8 cellular contexts compared by ENCODE assay signal in the genomic region with DNA sequence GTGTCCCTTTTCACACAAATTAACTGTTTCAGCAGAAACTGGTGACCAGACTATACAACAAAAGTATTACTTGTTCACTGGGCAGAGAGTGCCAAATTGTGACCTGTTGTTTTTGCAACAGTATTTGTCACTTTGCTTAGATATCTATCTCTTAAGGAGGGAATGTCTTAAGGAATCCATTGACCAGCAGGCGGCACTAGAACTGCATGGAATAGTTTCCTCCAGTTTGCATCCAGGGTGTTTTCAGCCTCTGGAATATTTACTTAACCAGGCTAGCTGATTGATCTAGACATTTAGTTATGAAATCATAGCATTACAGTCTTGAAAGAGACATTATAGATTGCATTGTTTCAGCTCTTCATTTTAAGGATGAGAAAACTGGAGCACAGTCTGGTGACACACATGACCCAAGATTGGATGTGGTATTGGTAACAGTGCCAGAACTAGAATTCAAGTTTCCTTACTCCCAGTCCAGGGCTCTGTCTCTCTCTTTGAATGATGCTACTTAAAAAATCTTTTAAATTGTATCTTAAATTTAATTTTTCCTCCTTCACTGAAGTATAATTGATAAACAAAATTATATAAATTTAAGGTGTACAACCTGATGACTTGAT. TPM values are rescaled to one million over a fixed set of nuclear protein-coding genes. Genes with fewer than 3 reads are reported as not detected.
DNase-seq lines count a peak whose midpoint lies in the region; ATAC-seq, FAIRE-seq and TF ChIP-seq lines count a peak whose summit lies in the region.

No MANE protein-coding gene starts in this region.

- H3K4me3 Mint-ChIP-seq in GM23338, result no peak overlapping the region

- H3K9me3 Mint-ChIP-seq in GM23338, result peaks cover 28% of the 10 kb centered on the region

- H3K9me1 ChIP-seq in endothelial cell of umbilical vein (replicated peaks; ENCODE audit: control insufficient read depth, extremely low read depth, insufficient read depth, low read length), result no peaks in the 10 kb centered on the region

- H3K4me2 ChIP-seq in GM23338, result no peak overlapping the region
- H3K4me2 ChIP-seq in OCI-LY7 (ENCODE audit: low read length), result no peak overlapping the region
- H3K4me2 ChIP-seq in endothelial cell of umbilical vein (ENCODE audit: insufficient read depth, low read length), result no peak overlapping the region

- H3K27ac ChIP-seq in GM23338 (ENCODE audit: low read depth), result no peak overlapping the region
- H3K27ac ChIP-seq in OCI-LY7 (ENCODE audit: low read depth, low read length, poor library complexity, severe bottlenecking), result no peak overlapping the region
- H3K27ac ChIP-seq in endothelial cell of umbilical vein (ENCODE audit: insufficient read depth, low read depth, low read length), result no peak overlapping the region

- peak; percentile 71 for ATAC-seq in GM23338
- ATAC-seq in mucosa of descending colon, result peak; percentile 51

- DNase-seq in COR-L47 (lab: John Stamatoyannopoulos, UW) (peak; percentile 1), GM23338 (ENCODE audit: low spot score) (peak; percentile 90), OCI-LY7 (ENCODE audit: low spot score) (peak; percentile 24), endothelial cell of umbilical vein (ENCODE audit: low read depth, low spot score) (peak; percentile 57), mucosa of descending colon (peak in 2 of 3 donors; percentile 27 to 80), activated gamma-delta T cell treated with Interleukin-2 at 50 U/mL for 16 hours (no peak)
- no peak for DNase-seq in activated effector memory CD4-positive, alpha-beta T cell treated with Interleukin-2 at 50 U/mL for 16 hours
- no peak for DNase-seq in activated naive CD4-positive, alpha-beta T cell (lab: John Stamatoyannopoulos, UW)

- no peaks in the 10 kb centered on the region for H3F3A ChIP-seq in GM23338 (replicated peaks; ENCODE audit: low read depth)

- H3K36me3 ChIP-seq in GM23338 (ENCODE audit: insufficient read depth), result no peaks in the 10 kb centered on the region
- no peaks in the 10 kb centered on the region for H3K36me3 ChIP-seq in OCI-LY7 (ENCODE audit: insufficient read depth, low read length)
- H3K36me3 ChIP-seq in endothelial cell of umbilical vein (ENCODE audit: control insufficient read depth in 2 of 2, extremely low read depth in 1 of 2, insufficient read depth in 2 of 2, low read length in 2 of 2), result no peaks in the 10 kb centered on the region
- no peaks in the 10 kb centered on the region for H3K36me3 ChIP-seq in mucosa of descending colon (ENCODE audit: low read depth)

- H3K4me3 ChIP-seq in GM23338, result no peak overlapping the region
- no peak overlapping the region for H3K4me3 ChIP-seq in OCI-LY7 (ENCODE audit: low read depth, low read length, poor library complexity, severe bottlenecking)
- no peak overlapping the region for H3K4me3 ChIP-seq in endothelial cell of umbilical vein (replicated peaks in 1 of 3; ENCODE audit: insufficient read depth in 1 of 3, low read depth in 1 of 3, low read length in 3 of 3)
- H3K4me3 ChIP-seq in mucosa of descending colon, result no peak overlapping the region

- H3K27me3 ChIP-seq in GM23338 (ENCODE audit: insufficient read depth), result no peaks in the 10 kb centered on the region; the same call in 1 of the 2 replicates
- H3K27me3 ChIP-seq in endothelial cell of umbilical vein (ENCODE audit: control insufficient read depth in 2 of 2, insufficient read depth in 2 of 2, low read length in 2 of 2), result no peaks in the 10 kb centered on the region

- H3K36me3 Mint-ChIP-seq in GM23338 (ENCODE audit: low read depth), result peaks cover 13% of the 10 kb centered on the region

- no TSS peak for BruUV-seq in OCI-LY7 (replicated peaks; lab: Mats Ljungman, UMichigan)
- BruUV-seq in endothelial cell of umbilical vein (replicated peaks; lab: Mats Ljungman, UMichigan), result no TSS peak

- POLR2A ChIA-PET in OCI-LY7 (lab: Charles Lee), result no interaction called here
- POLR2A ChIA-PET in endothelial cell of umbilical vein (lab: Charles Lee), result no interaction called here

- CTCF ChIA-PET in OCI-LY7 (lab: Charles Lee; ENCODE audit: unreplicated experiment), result no interaction called here
- CTCF ChIA-PET in endothelial cell of umbilical vein (lab: Charles Lee), result interaction anchor here (0.6 to 3.5 kb wide), 9 partner anchors 9 to 317 kb away, joined by 3 to 56 read pairs (median 4); a partner anchor contains a TSS

- no peak for TF ChIP-seq POLR2A in endothelial cell of umbilical vein (IDR thresholded peaks at IDR 0.05; ENCODE audit: low read depth, low read length)

- H3K79me2 ChIP-seq in GM23338 (replicated peaks; ENCODE audit: insufficient read depth), result no peaks in the 10 kb centered on the region
- H3K79me2 ChIP-seq in OCI-LY7 (ENCODE audit: insufficient read depth, low read depth, low read length), result no peaks in the 10 kb centered on the region
- no peaks in the 10 kb centered on the region for H3K79me2 ChIP-seq in endothelial cell of umbilical vein (ENCODE audit: control insufficient read depth, insufficient read depth, low read length)

- H3K4me1 Mint-ChIP-seq in GM23338, result no peaks in the 10 kb centered on the region

- no peaks in the 10 kb centered on the region for H3K9me3 ChIP-seq in OCI-LY7 (ENCODE audit: low read length)
- no peaks in the 10 kb centered on the region for H3K9me3 ChIP-seq in endothelial cell of umbilical vein (replicated peaks; ENCODE audit: control insufficient read depth, insufficient read depth, low read length)
- peaks cover under 1% of the 10 kb centered on the region for H3K9me3 ChIP-seq in mucosa of descending colon

- intact Hi-C loops in OCI-LY7 (cut with micrococcal nuclease; ENCODE audit: unreplicated experiment), result loop anchor here (2.0 kb wide), 1 partner anchor 43 kb away; no protein-coding TSS in a partner anchor
- intact Hi-C loops in endothelial cell of umbilical vein (cut with micrococcal nuclease), result loop anchor here (1.0 kb wide), 4 partner anchors 43 to 316 kb away; no protein-coding TSS in a partner anchor
- intact Hi-C loops in mucosa of descending colon (cut with DNase I, micrococcal nuclease), result no loop called here

- peak; percentile 77 for FAIRE-seq in endothelial cell of umbilical vein (lab: Jason Lieb, UNC)

- H3K4me1 ChIP-seq in GM23338 (ENCODE audit: insufficient read depth) (no peaks in the 10 kb centered on the region), OCI-LY7 (ENCODE audit: insufficient read depth, low read length, poor library complexity, severe bottlenecking) (no peaks in the 10 kb centered on the region), endothelial cell of umbilical vein (ENCODE audit: control insufficient read depth, extremely low read depth, insufficient read depth, low read length) (no peaks in the 10 kb centered on the region), mucosa of descending colon (ENCODE audit: low read depth) (no peaks in the 10 kb centered on the region)

- no peaks in the 10 kb centered on the region for H3K27me3 Mint-ChIP-seq in GM23338 (ENCODE audit: insufficient read depth, low read depth, poor library complexity)

- no peak overlapping the region for H3K27ac Mint-ChIP-seq in GM23338

- no peak overlapping the region for H3K9ac ChIP-seq in endothelial cell of umbilical vein (replicated peaks; ENCODE audit: extremely low read depth, insufficient read depth, low read length)

- H4K20me1 ChIP-seq in GM23338 (replicated peaks; ENCODE audit: insufficient read depth), result no peaks in the 10 kb centered on the region
- no peaks in the 10 kb centered on the region for H4K20me1 ChIP-seq in OCI-LY7 (ENCODE audit: insufficient read depth, low read length)
- no peaks in the 10 kb centered on the region for H4K20me1 ChIP-seq in endothelial cell of umbilical vein (replicated peaks; ENCODE audit: control insufficient read depth, extremely low read depth, insufficient read depth, low read length)

- H3K9me2 ChIP-seq in GM23338 (ENCODE audit: insufficient read depth), result no peaks in the 10 kb centered on the region
- H3K9me2 ChIP-seq in OCI-LY7 (ENCODE audit: insufficient read depth, low read length), result no peaks in the 10 kb centered on the region

- H2AFZ ChIP-seq in GM23338, result no peak overlapping the region
- no peak overlapping the region for H2AFZ ChIP-seq in OCI-LY7 (ENCODE audit: low read length)
- H2AFZ ChIP-seq in endothelial cell of umbilical vein (ENCODE audit: low read depth, low read length), result no peak overlapping the region

- TF ChIP-seq CTCF in GM23338 (conservative IDR thresholded peaks at IDR 0.05; ENCODE audit: low read depth in 2 of 2) (peak; percentile 86 to 89), OCI-LY7 (conservative IDR thresholded peaks at IDR 0.05; ENCODE audit: low read length) (peak; percentile 79), endothelial cell of umbilical vein (IDR thresholded peaks at IDR 0.05; ENCODE audit: extremely low read depth in 1 of 2, insufficient read depth in 1 of 2, low read depth in 1 of 2, low read length in 2 of 2) (peak; percentile 63 to 65), mucosa of descending colon (IDR thresholded peaks at IDR 0.05) (peak; percentile 40)

- dilution Hi-C loops in endothelial cell of umbilical vein (cut with MboI; ENCODE audit: extremely low pct_ligation_motif_present, low sequenced_read_pairs), result no loop called here

RNA-seq across cellular contexts. Expression of a gene that starts 16.9 kb away (rescaled TPM):
- not detected in 2 replicates for total RNA-seq in GM23338 (2014; rRNA removed; shearing (Covaris generic))
- not detected in 2 replicates for polyA plus RNA-seq in GM23338 (2016; fragmentation: Nextera tagmentation; extraction: Ambion mirVana)
- total RNA-seq in OCI-LY7 (2014; rRNA removed; shearing (Covaris generic)), result not detected in 2 replicates
- total RNA-seq in OCI-LY7 (2022), result not detected in 2 replicates
- not detected in 2 replicates for total RNA-seq in endothelial cell of umbilical vein
- not detected in 2 replicates for polyA plus RNA-seq in endothelial cell of umbilical vein
- not detected in 2 replicates for polyA plus RNA-seq in endothelial cell of umbilical vein (2011; cell fraction: cytosol; rRNA removed)
- not detected in 2 replicates for polyA plus RNA-seq in endothelial cell of umbilical vein (2011; cell fraction: nucleus; rRNA removed)
- not detected in 2 replicates for polyA plus RNA-seq in endothelial cell of umbilical vein (2012)
- polyA minus RNA-seq in endothelial cell of umbilical vein, result not detected in 2 replicates
- polyA minus RNA-seq in endothelial cell of umbilical vein (2011; cell fraction: cytosol; rRNA and poly(A)+ RNA removed), result not detected
- not detected in 2 replicates for polyA minus RNA-seq in endothelial cell of umbilical vein (2011; cell fraction: nucleus; rRNA and poly(A)+ RNA removed)
- total RNA-seq in mucosa of descending colon, result not detected

RNA-seq across cellular contexts. Expression of a gene that starts 26.8 kb away (rescaled TPM):
- 0.19 and 0.38 TPM in 2 replicates for total RNA-seq in GM23338 (2014; rRNA removed; shearing (Covaris generic))
- polyA plus RNA-seq in GM23338 (2016; fragmentation: Nextera tagmentation; extraction: Ambion mirVana), result 0.33 and 0.42 TPM in 2 replicates
- not detected in 2 replicates for total RNA-seq in OCI-LY7 (2014; rRNA removed; shearing (Covaris generic))
- total RNA-seq in OCI-LY7 (2022), result not detected in 2 replicates
- not detected in 2 replicates for total RNA-seq in endothelial cell of umbilical vein
- polyA plus RNA-seq in endothelial cell of umbilical vein, result not detected in 2 replicates
- polyA plus RNA-seq in endothelial cell of umbilical vein (2011; cell fraction: cytosol; rRNA removed), result not detected in 2 replicates
- polyA plus RNA-seq in endothelial cell of umbilical vein (2011; cell fraction: nucleus; rRNA removed), result 0.03 and 0.04 TPM in 2 replicates
- polyA plus RNA-seq in endothelial cell of umbilical vein (2012), result not detected in 2 replicates
- not detected in 2 replicates for polyA minus RNA-seq in endothelial cell of umbilical vein
- polyA minus RNA-seq in endothelial cell of umbilical vein (2011; cell fraction: cytosol; rRNA and poly(A)+ RNA removed), result not detected
- polyA minus RNA-seq in endothelial cell of umbilical vein (2011; cell fraction: nucleus; rRNA and poly(A)+ RNA removed), result not detected in 2 replicates
- under 1 TPM in 2 of 3 donors, not detected in 1; 0.05 to 0.09 TPM for total RNA-seq in mucosa of descending colon

RNA-seq across cellular contexts. Expression of a gene that starts 53.2 kb away (rescaled TPM):
- total RNA-seq in GM23338 (2014; rRNA removed; shearing (Covaris generic)), result not detected in 2 replicates
- polyA plus RNA-seq in GM23338 (2016; fragmentation: Nextera tagmentation; extraction: Ambion mirVana) (not detected in 2 replicates), endothelial cell of umbilical vein (not detected in 2 replicates)
- total RNA-seq in OCI-LY7 (2014; rRNA removed; shearing (Covaris generic)), result not detected in 2 replicates
- total RNA-seq in OCI-LY7 (2022) (not detected in 2 replicates), endothelial cell of umbilical vein (not detected in 2 replicates), mucosa of descending colon (not detected)
- not detected in 2 replicates for polyA plus RNA-seq in endothelial cell of umbilical vein (2011; cell fraction: cytosol; rRNA removed)
- not detected in 2 replicates for polyA plus RNA-seq in endothelial cell of umbilical vein (2011; cell fraction: nucleus; rRNA removed)
- not detected in 2 replicates for polyA plus RNA-seq in endothelial cell of umbilical vein (2012)
- polyA minus RNA-seq in endothelial cell of umbilical vein, result not detected in 2 replicates
- polyA minus RNA-seq in endothelial cell of umbilical vein (2011; cell fraction: cytosol; rRNA and poly(A)+ RNA removed), result not detected
- polyA minus RNA-seq in endothelial cell of umbilical vein (2011; cell fraction: nucleus; rRNA and poly(A)+ RNA removed), result not detected in 2 replicates

Comparison
In these comparisons a context has a peak if more than half of its experiments do, and no peak if none do; other contexts are left out.
1. DNase-seq: peak in COR-L47 (single experiment), GM23338 (single experiment), OCI-LY7 (single experiment), endothelial cell of umbilical vein (single experiment) and mucosa of descending colon (2 of 3); none in activated effector memory CD4-positive, alpha-beta T cell treated with Interleukin-2 at 50 U/mL for 16 hours (single experiment), activated gamma-delta T cell treated with Interleukin-2 at 50 U/mL for 16 hours (single experiment) and activated naive CD4-positive, alpha-beta T cell (0 of 4).
2. intact Hi-C loops: an anchor here in OCI-LY7 (2.0 kb wide) and endothelial cell of umbilical vein (1.0 kb wide); none called in mucosa of descending colon.
3. Peak in every context shown above with its lines, with median percentiles within 50 percentile points of each other: CTCF ChIP-seq.